ENCODE assay signal across 17 cellular contexts in genomic region chr5:28914302-28914701, GRCh38.
"Had no signal": no experiment of that assay in that cellular context is flagged by ENCODE, and none has a peak within 500 bp of the region (broad histone marks: within the 10 kb centered on the region; RNA-seq: fewer than 3 reads in every experiment).

No MANE protein-coding gene starts in this region.

- DNase-seq: activated CD4-positive, alpha-beta memory T cell treated with anti-CD3 and anti-CD28 coated beads for 36 hours; activated CD8-positive, alpha-beta memory T cell treated with anti-CD3 and anti-CD28 coated beads, Interleukin-2, amount 10 ng/mL, durations not matched to agents 7 days and 5 days; activated effector memory CD4-positive, alpha-beta T cell treated with Interleukin-2 at 50 U/mL for 16 hours; activated naive CD4-positive, alpha-beta T cell treated with anti-CD3 and anti-CD28 coated beads, Interleukin-2, amount 50 U/mL, for 16 hours; activated T-cell treated with anti-CD3 and anti-CD28 coated beads, Interleukin-2, amount 50 U/mL, for 1 hour; dermis blood vessel endothelial cell; effector memory CD8-positive, alpha-beta T cell; foreskin melanocyte; mesendoderm; natural killer cell; occipital lobe; stimulated activated CD4-positive, alpha-beta T cell treated with anti-CD3 and anti-CD28 coated beads, Interleukin-15, amount 100 ng/mL, for 24 hours; stimulated activated CD4-positive, alpha-beta T cell treated with anti-CD3 and anti-CD28 coated beads, Interleukin-4, amount 100 ng/mL, for 1 hour; stimulated activated naive B cell treated with anti-CD40 and anti-IgM and Interleukin-4, amounts not matched to agents 10 μg/mL and 1 μg/mL and 100 μg/mL, for 72 hours; trophoblast cell; WERI-Rb-1 had no signal

- ATAC-seq: activated CD8-positive, alpha-beta memory T cell treated with anti-CD3 and anti-CD28 coated beads, Interleukin-2, amount 10 ng/mL, durations not matched to agents 7 days and 5 days; effector memory CD8-positive, alpha-beta T cell; natural killer cell; stimulated activated naive B cell treated with anti-CD40 and anti-IgM and Interleukin-4, amounts not matched to agents 10 μg/mL and 1 μg/mL and 100 μg/mL, for 72 hours had no signal

- H3K36me3 ChIP-seq: right atrium auricular region, WERI-Rb-1 had no signal

- H3K4me3 ChIP-seq: right atrium auricular region had no signal

- H3K9me3 ChIP-seq: right atrium auricular region had no signal

- H3K4me1 ChIP-seq: right atrium auricular region had no signal

- H3K27me3 ChIP-seq: right atrium auricular region had no signal
